Comparison of ENCODE assay signal across 14 cellular contexts in the genomic region with DNA sequence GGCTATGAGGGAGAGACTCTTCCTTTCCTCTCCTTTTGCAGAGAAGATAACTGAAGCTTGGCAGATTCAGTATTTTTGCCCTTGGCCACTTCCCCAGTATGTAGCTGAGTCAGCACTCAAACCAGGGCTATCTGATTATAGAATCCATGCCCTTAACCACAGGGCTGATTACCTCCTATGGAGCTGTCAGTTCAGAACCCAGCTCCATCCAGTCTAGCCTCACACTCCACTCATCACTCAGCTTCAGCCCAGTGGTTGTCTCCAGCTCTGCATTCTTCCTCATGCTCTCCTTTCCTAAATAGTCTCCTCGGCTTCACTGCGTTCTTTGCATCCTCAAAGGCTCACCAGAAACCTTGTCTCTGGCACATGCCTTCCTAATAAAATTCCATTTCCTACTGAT.
DNase-seq lines count a peak whose midpoint lies in the region; ATAC-seq, FAIRE-seq and TF ChIP-seq lines count a peak whose summit lies in the region.
"Had no signal": no experiment of that assay in that cellular context is flagged by ENCODE, and none has a peak within 500 bp of the region (broad histone marks: within the 10 kb centered on the region; RNA-seq: fewer than 3 reads in every experiment).

No MANE protein-coding gene starts in this region.

- no peak overlapping the region for H2BK5ac ChIP-seq in H1 (ENCODE audit: low read depth, low read length)

- no peaks in the 10 kb centered on the region for H3K23me2 ChIP-seq in H1 (ENCODE audit: low read depth, low read length)

- H3K36me3 ChIP-seq in H1 (ENCODE audit: control insufficient read depth in 2 of 4, insufficient read depth in 4 of 4, low read length in 3 of 4): no peaks in the 10 kb centered on the region
- no peaks in the 10 kb centered on the region for H3K36me3 ChIP-seq in neural progenitor cell
- H3K36me3 ChIP-seq: prostate gland, stomach had no signal

- H3K4me3 ChIP-seq in H1 (ENCODE audit: extremely low read depth in 1 of 4, insufficient read depth in 2 of 4, low read depth in 3 of 4, low read length in 4 of 4) (no peak overlapping the region), neural progenitor cell (no peak overlapping the region)
- H3K4me3 ChIP-seq: prostate gland, stomach had no signal

- H4K20me1 ChIP-seq in H1 (replicated peaks in 1 of 2; ENCODE audit: control insufficient read depth in 1 of 2, insufficient read depth in 2 of 2, low read length in 2 of 2): no peaks in the 10 kb centered on the region
- no peaks in the 10 kb centered on the region for H4K20me1 ChIP-seq in neural progenitor cell (ENCODE audit: low read depth)

- H3K23ac ChIP-seq in H1 (ENCODE audit: insufficient read length): no peak overlapping the region

- CTCF ChIA-PET in H1 (lab: Charles Lee; ENCODE audit: partially characterized antibody): interaction anchor here (0.9 kb wide), 3 partner anchors 9 to 612 kb away, joined by 3 read pairs; no protein-coding TSS in a partner anchor
- CTCF ChIA-PET in activated CD8-positive, alpha-beta memory T cell treated with anti-CD3 and anti-CD28 coated beads, Interleukin-2, amount 10 ng/mL, durations not matched to agents 7 days and 5 days (lab: Charles Lee): no interaction called here

- H3K27me3 Mint-ChIP-seq in neural progenitor cell (ENCODE audit: insufficient read depth, low read depth): no peaks in the 10 kb centered on the region
- no peaks in the 10 kb centered on the region for H3K27me3 Mint-ChIP-seq in activated CD8-positive, alpha-beta memory T cell treated with anti-CD3 and anti-CD28 coated beads, Interleukin-2, amount 10 ng/mL, durations not matched to agents 7 days and 5 days

- H3K9me3 Mint-ChIP-seq in neural progenitor cell: peaks cover 5% of the 10 kb centered on the region
- H3K9me3 Mint-ChIP-seq in activated CD8-positive, alpha-beta memory T cell treated with anti-CD3 and anti-CD28 coated beads, Interleukin-2, amount 10 ng/mL, durations not matched to agents 7 days and 5 days (ENCODE audit: low read depth): no peaks in the 10 kb centered on the region

- no peak overlapping the region for H2BK20ac ChIP-seq in H1 (ENCODE audit: low read length)

- no peaks in the 10 kb centered on the region for H3K4me1 ChIP-seq in H1 (replicated peaks in 1 of 4; ENCODE audit: control insufficient read depth in 3 of 4, insufficient read depth in 4 of 4, low read length in 3 of 4)
- H3K4me1 ChIP-seq in neural progenitor cell: peaks cover 15% of the 10 kb centered on the region
- H3K4me1 ChIP-seq: prostate gland, stomach had no signal

- H3K4me3 Mint-ChIP-seq in neural progenitor cell: no peak overlapping the region
- H3K4me3 Mint-ChIP-seq in activated CD8-positive, alpha-beta memory T cell treated with anti-CD3 and anti-CD28 coated beads, Interleukin-2, amount 10 ng/mL, durations not matched to agents 7 days and 5 days: no peak overlapping the region

- no peak overlapping the region for H2BK12ac ChIP-seq in H1 (ENCODE audit: low read depth, low read length)

- H3K79me2 ChIP-seq in H1 (ENCODE audit: control insufficient read depth in 1 of 2, insufficient read depth in 2 of 2, low read length in 2 of 2) (no peaks in the 10 kb centered on the region), neural progenitor cell (ENCODE audit: low read depth) (no peaks in the 10 kb centered on the region)

- H3K4ac ChIP-seq in H1 (replicated peaks; ENCODE audit: insufficient read length, low read depth, low read length): no peak overlapping the region

- TF ChIP-seq POLR2A in H1 (IDR thresholded peaks at IDR 0.05; ENCODE audit: control extremely low read depth in 1 of 2, low read depth in 2 of 2, low read length in 2 of 2): no peak

- no peak for TF ChIP-seq CTCF in H1 (IDR thresholded peaks at IDR 0.05; ENCODE audit: control extremely low read depth in 1 of 3, insufficient read depth in 1 of 3, low read depth in 1 of 3, low read length in 3 of 3)
- TF ChIP-seq CTCF in neural progenitor cell (IDR thresholded peaks at IDR 0.05): no peak

- no peak for TF ChIP-seq RAD21 in H1 (IDR thresholded peaks at IDR 0.05 in 1 of 2, conservative IDR thresholded peaks at IDR 0.05 in 1 of 2; ENCODE audit: low read depth in 2 of 2, low read length in 2 of 2)

- H3K9ac ChIP-seq in H1 (replicated peaks in 1 of 4; ENCODE audit: extremely low read depth in 1 of 4, low read depth in 3 of 4, low read length in 3 of 4) (no peak overlapping the region), neural progenitor cell (no peak overlapping the region)

- H3K36me3 Mint-ChIP-seq in neural progenitor cell: peaks cover 11% of the 10 kb centered on the region
- no peaks in the 10 kb centered on the region for H3K36me3 Mint-ChIP-seq in activated CD8-positive, alpha-beta memory T cell treated with anti-CD3 and anti-CD28 coated beads, Interleukin-2, amount 10 ng/mL, durations not matched to agents 7 days and 5 days

- H3K18ac ChIP-seq in H1 (ENCODE audit: extremely low read depth, low read length): no peak overlapping the region

- FAIRE-seq in H1 (lab: Jason Lieb, UNC): no peak

- no peak overlapping the region for H4K91ac ChIP-seq in H1 (replicated peaks; ENCODE audit: insufficient read length, low read length)

- H3K56ac ChIP-seq in H1 (replicated peaks; ENCODE audit: insufficient read length, low read depth, low read length): no peak overlapping the region

- H3K27ac Mint-ChIP-seq in neural progenitor cell: peak overlapping the region; percentile 6
- no peak overlapping the region for H3K27ac Mint-ChIP-seq in activated CD8-positive, alpha-beta memory T cell treated with anti-CD3 and anti-CD28 coated beads, Interleukin-2, amount 10 ng/mL, durations not matched to agents 7 days and 5 days

- no peak overlapping the region for H4K5ac ChIP-seq in H1 (ENCODE audit: insufficient read length, low read depth, low read length)

- peak; percentile 89 for DNase-seq in GF-D8 (lab: John Stamatoyannopoulos, UW)
- DNase-seq in OCI-M1 (lab: John Stamatoyannopoulos, UW): peak; percentile 86
- no peak for DNase-seq in H1 (ENCODE audit: low read depth in 1 of 2, low spot score in 2 of 2)
- no peak for DNase-seq in neural progenitor cell (ENCODE audit: low spot score)
- DNase-seq in substantia nigra (lab: John Stamatoyannopoulos, UW): no peak
- DNase-seq in COLO829 (ENCODE audit: low spot score): no peak
- DNase-seq in anterior cingulate cortex (lab: John Stamatoyannopoulos, UW): no peak
- no peak for DNase-seq in activated CD8-positive, alpha-beta memory T cell treated with anti-CD3 and anti-CD28 coated beads, Interleukin-2, amount 10 ng/mL, durations not matched to agents 7 days and 5 days
- DNase-seq: activated T-cell treated with anti-CD3 and anti-CD28 coated beads for 4 hours; DMS153; RPMI8226; stimulated activated CD4-positive, alpha-beta T cell treated with anti-CD3 and anti-CD28 coated beads, Interleukin-4, amount 100 ng/mL, for 4 hours; stomach had no signal

- 98% methylated on average over 2 of the region's 2 CpGs; no CpG with 5 or more reads in 1 of the 2 experiments for WGBS in H1 (ENCODE audit: extremely low coverage in 1 of 2, insufficient coverage in 1 of 2, insufficient read length in 1 of 2, insufficient replicate concordance in 2 of 2, low coverage in 1 of 2, low lambda C conversion rate in 2 of 2, missing lambda C conversion rate in 1 of 2), 2 experiments

- H3K4me2 ChIP-seq in H1 (ENCODE audit: insufficient read depth in 1 of 2, low read depth in 2 of 2, low read length in 2 of 2) (no peak overlapping the region), neural progenitor cell (no peak overlapping the region)

- peaks cover 66% of the 10 kb centered on the region for H3K4me1 Mint-ChIP-seq in neural progenitor cell
- no peaks in the 10 kb centered on the region for H3K4me1 Mint-ChIP-seq in activated CD8-positive, alpha-beta memory T cell treated with anti-CD3 and anti-CD28 coated beads, Interleukin-2, amount 10 ng/mL, durations not matched to agents 7 days and 5 days

- H2BK120ac ChIP-seq in H1 (replicated peaks; ENCODE audit: low read depth, low read length): no peak overlapping the region

- no peak overlapping the region for H2AK5ac ChIP-seq in H1 (ENCODE audit: low read depth, low read length)

- H3F3A ChIP-seq in neural progenitor cell (ENCODE audit: low read depth): no peaks in the 10 kb centered on the region

- H2AFZ ChIP-seq in H1 (ENCODE audit: low read length): no peak overlapping the region
- no peak overlapping the region for H2AFZ ChIP-seq in neural progenitor cell (replicated peaks)

- H3K14ac ChIP-seq in H1 (ENCODE audit: insufficient read length): no peak overlapping the region

- H2BK15ac ChIP-seq in H1 (ENCODE audit: low read length): no peak overlapping the region

- no peak for ATAC-seq in activated CD8-positive, alpha-beta memory T cell treated with anti-CD3 and anti-CD28 coated beads, Interleukin-2, amount 10 ng/mL, durations not matched to agents 7 days and 5 days

- H3K27ac ChIP-seq in H1 (ENCODE audit: low read depth, low read length) (no peak overlapping the region), neural progenitor cell (no peak overlapping the region), substantia nigra (ENCODE audit: low read depth, low read length, poor library complexity, severe bottlenecking) (no peak overlapping the region)
- H3K27ac ChIP-seq: prostate gland, stomach had no signal

- H3K79me1 ChIP-seq in H1 (ENCODE audit: low read depth, low read length): no peaks in the 10 kb centered on the region

- H3K27me3 ChIP-seq in H1 (replicated peaks in 1 of 4; ENCODE audit: control insufficient read depth in 3 of 4, extremely low read depth in 1 of 4, insufficient read depth in 3 of 4, low read length in 3 of 4) (peaks cover 0 to 1% (median 0%) of the 10 kb centered on the region in 4 experiments; a peak in 1 of 7 replicates), neural progenitor cell (no peaks in the 10 kb centered on the region)
- H3K27me3 ChIP-seq: stomach had no signal

- TF ChIP-seq EP300 in H1 (IDR thresholded peaks at IDR 0.05; ENCODE audit: borderline replicate concordance in 1 of 2, low read depth in 2 of 2, low read length in 2 of 2): no peak

- POLR2A ChIA-PET in H1 (lab: Charles Lee; ENCODE audit: partially characterized antibody): no interaction called here

- H3K9me3 ChIP-seq in H1 (ENCODE audit: insufficient read depth in 2 of 2, low read depth in 1 of 2, low read length in 1 of 2): no peaks in the 10 kb centered on the region
- no peaks in the 10 kb centered on the region for H3K9me3 ChIP-seq in neural progenitor cell (ENCODE audit: low read depth)
- H3K9me3 ChIP-seq: prostate gland, stomach had no signal

- no peak overlapping the region for H4K8ac ChIP-seq in H1 (ENCODE audit: extremely low read depth, insufficient read depth, low read length)

TF ChIP-seq in H1, 55 proteins besides CTCF, POLR2A, EP300 and RAD21:
- TF ChIP-seq SIN3A (conservative IDR thresholded peaks at IDR 0.05 in 1 of 2, IDR thresholded peaks at IDR 0.05 in 1 of 2; ENCODE audit: low read depth in 1 of 2, low read length in 2 of 2) (no peak), RFX5 (IDR thresholded peaks at IDR 0.05; ENCODE audit: borderline replicate concordance, low read depth, low read length) (no peak), MAFK (IDR thresholded peaks at IDR 0.05; ENCODE audit: low read depth, low read length) (peak; percentile 47; the same call in 1 of the 2 replicates), CBX8 (IDR thresholded peaks at IDR 0.05; ENCODE audit: borderline replicate concordance, low read depth, low read length) (no peak)

Comparison
In these comparisons a context has a peak if more than half of its experiments do, and no peak if none do; other contexts are left out.
1. DNase-seq: peak in GF-D8 (single experiment) and OCI-M1 (single experiment); none in H1 (0 of 2), neural progenitor cell (single experiment), substantia nigra (0 of 49), COLO829 (single experiment), anterior cingulate cortex (0 of 58) and activated CD8-positive, alpha-beta memory T cell treated with anti-CD3 and anti-CD28 coated beads, Interleukin-2, amount 10 ng/mL, durations not matched to agents 7 days and 5 days (single experiment).